18 cellular contexts compared by ENCODE assay signal in the genomic region with DNA sequence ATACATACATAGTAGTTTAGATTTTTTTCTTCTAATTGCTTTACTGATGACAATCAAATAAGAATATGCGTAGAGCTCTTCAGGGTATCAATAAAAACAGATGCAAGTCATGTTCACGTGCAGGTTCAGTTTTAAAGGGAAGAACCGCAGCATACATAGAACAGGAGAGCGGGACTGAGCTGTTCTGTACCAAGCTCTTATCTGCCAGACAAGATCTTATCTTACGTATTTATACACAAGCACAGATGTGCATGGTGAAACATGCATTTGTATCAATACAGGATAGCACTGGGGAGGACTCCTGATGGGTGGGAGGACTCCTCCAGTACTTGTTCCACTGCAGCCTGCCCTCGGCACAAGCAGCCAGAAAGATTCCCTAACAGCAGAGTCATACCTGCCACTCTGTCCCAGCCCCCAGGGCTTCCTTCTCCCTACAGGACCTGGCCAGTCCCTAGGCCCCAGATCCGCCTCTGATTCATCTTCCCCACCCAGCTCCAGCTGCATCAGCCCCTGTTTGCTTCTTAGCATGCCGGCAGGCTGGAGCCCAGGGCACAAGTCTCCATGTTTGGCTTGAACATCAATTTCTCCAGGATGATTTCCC. TPM values are rescaled to one million over a fixed set of nuclear protein-coding genes. Genes with fewer than 3 reads are reported as not detected.
A peak's percentile ranks its signal among the peaks of the same experiment; 100 is the strongest.
DNase-seq lines count a peak whose midpoint lies in the region; ATAC-seq, FAIRE-seq and TF ChIP-seq lines count a peak whose summit lies in the region.
"Had no signal": no experiment of that assay in that cellular context is flagged by ENCODE, and none has a peak within 500 bp of the region (broad histone marks: within the 10 kb centered on the region; RNA-seq: fewer than 3 reads in every experiment).

No MANE protein-coding gene starts in this region.

- H2BK12ac ChIP-seq in H9 (ENCODE audit: insufficient read length, low read depth, low read length), result no peak overlapping the region

- no peaks in the 10 kb centered on the region for H3K27me3 Mint-ChIP-seq in activated CD4-positive, alpha-beta T cell treated with anti-CD3 and anti-CD28 coated beads, Interleukin-2, amount 10 ng/mL, durations not matched to agents 24 days and 14 days
- no peaks in the 10 kb centered on the region for H3K27me3 Mint-ChIP-seq in H9 (ENCODE audit: low read depth)
- no peaks in the 10 kb centered on the region for H3K27me3 Mint-ChIP-seq in activated T-helper 1 cell treated with anti-CD3 and anti-CD28 coated beads, Interleukin-12 subunit alpha, Interleukin-12 subunit beta, Interleukin-2, Interleukin-4 antibody, amounts not matched to agents 30 ng/mL and 10 ng/mL and 1 ng/mL, durations not matched to agents 14 hours and 24 hours and 36 hours (ENCODE audit: insufficient read depth)

- no peak overlapping the region for H4K8ac ChIP-seq in H9 (replicated peaks; ENCODE audit: insufficient read length, low read depth, low read length)

- no peak for ATAC-seq in HG03432 (IDR thresholded peaks at IDR 0.05; ENCODE audit: unreplicated experiment)
- ATAC-seq: Right ventricle myocardium inferior had no signal

- peak; percentile 98 for FAIRE-seq in keratinocyte (lab: Jason Lieb, UNC)
- FAIRE-seq: urothelium cell line had no signal

- TF ChIP-seq CTCF in H9 (conservative IDR thresholded peaks at IDR 0.05) (no peak), keratinocyte (optimal IDR thresholded peaks at IDR 0.05 in 1 of 3, IDR thresholded peaks at IDR 0.05 in 1 of 3, conservative IDR thresholded peaks at IDR 0.05 in 1 of 3; ENCODE audit: extremely low read depth in 1 of 3, insufficient read depth in 2 of 3, low read length in 3 of 3) (no peak), brain microvascular endothelial cell (IDR thresholded peaks at IDR 0.05; ENCODE audit: low read depth, low read length, missing control alignments) (no peak)

- no peak overlapping the region for H2AK5ac ChIP-seq in H9 (ENCODE audit: insufficient read length, low read length)

- no peaks in the 10 kb centered on the region for H3K9me3 Mint-ChIP-seq in activated CD4-positive, alpha-beta T cell treated with anti-CD3 and anti-CD28 coated beads, Interleukin-2, amount 10 ng/mL, durations not matched to agents 24 days and 14 days
- no peaks in the 10 kb centered on the region for H3K9me3 Mint-ChIP-seq in H9
- H3K9me3 Mint-ChIP-seq in activated T-helper 1 cell treated with anti-CD3 and anti-CD28 coated beads, Interleukin-12 subunit alpha, Interleukin-12 subunit beta, Interleukin-2, Interleukin-4 antibody, amounts not matched to agents 30 ng/mL and 10 ng/mL and 1 ng/mL, durations not matched to agents 14 hours and 24 hours and 36 hours, result no peaks in the 10 kb centered on the region
- H3K9me3 Mint-ChIP-seq: neural crest cell had no signal

- no peaks in the 10 kb centered on the region for H3K79me1 ChIP-seq in H9 (ENCODE audit: insufficient read depth, low read depth, low read length, poor library complexity, severe bottlenecking)

- no peak overlapping the region for H3K14ac ChIP-seq in H9 (ENCODE audit: insufficient read depth, low read length)

- H3K4me3 ChIP-seq in keratinocyte (ENCODE audit: control insufficient read depth in 2 of 3, extremely low read depth in 1 of 3, insufficient read depth in 2 of 3, low read depth in 1 of 3, low read length in 3 of 3) (no peak overlapping the region), brain microvascular endothelial cell (ENCODE audit: low read depth, low read length) (no peak overlapping the region)
- H3K4me3 ChIP-seq: lung had no signal

- H3K4ac ChIP-seq in H9 (ENCODE audit: low read depth, low read length), result no peak overlapping the region

- H3K27ac ChIP-seq in H9 (ENCODE audit: insufficient read length, low read depth, low read length) (no peak overlapping the region), keratinocyte (ENCODE audit: control insufficient read depth, insufficient read depth, low read length) (peak overlapping the region; percentile 42), brain microvascular endothelial cell (no peak overlapping the region)

- in situ Hi-C loops in brain microvascular endothelial cell (cut with HindIII; ENCODE audit: low pct_ligation_motif_present, low sequenced_read_pairs), result no loop called here

- H3K9me3 ChIP-seq in H9 (ENCODE audit: control insufficient read depth, low read depth, low read length), result no peaks in the 10 kb centered on the region
- no peaks in the 10 kb centered on the region for H3K9me3 ChIP-seq in keratinocyte (ENCODE audit: control insufficient read depth, low read depth, low read length)

- no peak overlapping the region for H3K23ac ChIP-seq in H9 (ENCODE audit: insufficient read length, low read depth, low read length)

- no peaks in the 10 kb centered on the region for H3K27me3 ChIP-seq in H9 (ENCODE audit: insufficient read depth, low read length)
- no peaks in the 10 kb centered on the region for H3K27me3 ChIP-seq in keratinocyte (ENCODE audit: control insufficient read depth, extremely low read depth, insufficient read depth, low read length)
- H3K27me3 ChIP-seq in brain microvascular endothelial cell (replicated peaks), result no peaks in the 10 kb centered on the region

- dilution Hi-C loops in keratinocyte (cut with MboI; ENCODE audit: extremely low pct_ligation_motif_present, low sequenced_read_pairs), result no loop called here

- H4K20me1 ChIP-seq in H9 (ENCODE audit: control insufficient read depth, insufficient read depth, insufficient read length) (no peaks in the 10 kb centered on the region), keratinocyte (ENCODE audit: control insufficient read depth, extremely low read depth, insufficient read depth, low read length) (no peaks in the 10 kb centered on the region)

- H3K9me1 ChIP-seq in keratinocyte (ENCODE audit: control insufficient read depth, extremely low read depth, insufficient read depth, low read length), result no peaks in the 10 kb centered on the region

- H3K18ac ChIP-seq in H9 (ENCODE audit: insufficient read length, low read depth, low read length), result no peak overlapping the region

- H4K5ac ChIP-seq in H9 (ENCODE audit: insufficient read length, low read depth, low read length), result no peak overlapping the region

- no peak overlapping the region for H3K56ac ChIP-seq in H9 (ENCODE audit: insufficient read length, low read depth, low read length)

- peaks cover 67% of the 10 kb centered on the region for H3K36me3 Mint-ChIP-seq in activated CD4-positive, alpha-beta T cell treated with anti-CD3 and anti-CD28 coated beads, Interleukin-2, amount 10 ng/mL, durations not matched to agents 24 days and 14 days (ENCODE audit: low read depth)
- no peaks in the 10 kb centered on the region; a peak in 4 of 7 replicates for H3K36me3 Mint-ChIP-seq in H9 (ENCODE audit: insufficient read depth in 1 of 3, low read depth in 3 of 3)
- H3K36me3 Mint-ChIP-seq in activated T-helper 1 cell treated with anti-CD3 and anti-CD28 coated beads, Interleukin-12 subunit alpha, Interleukin-12 subunit beta, Interleukin-2, Interleukin-4 antibody, amounts not matched to agents 30 ng/mL and 10 ng/mL and 1 ng/mL, durations not matched to agents 14 hours and 24 hours and 36 hours (ENCODE audit: low read depth), result peaks cover 56% of the 10 kb centered on the region

- no peak overlapping the region for H2BK120ac ChIP-seq in H9 (ENCODE audit: low read depth, low read length, poor library complexity, severe bottlenecking)

- H2AFZ ChIP-seq in H9 (ENCODE audit: low read length), result no peak overlapping the region
- H2AFZ ChIP-seq in keratinocyte (ENCODE audit: control insufficient read depth, low read length), result peak overlapping the region; percentile 72

- peak; percentile 77 for DNase-seq in activated CD4-positive, alpha-beta T cell treated with anti-CD3 and anti-CD28 coated beads, Interleukin-2, amount 10 ng/mL, durations not matched to agents 24 days and 14 days
- no peak for DNase-seq in activated CD4-positive, alpha-beta T cell treated with anti-CD3 and anti-CD28 coated beads, Interleukin-2, amount 50 U/mL, for 48 hours
- DNase-seq in H9, result peak; percentile 47
- no peak for DNase-seq in activated T-helper 1 cell treated with anti-CD3 and anti-CD28 coated beads, Interleukin-12 subunit alpha, Interleukin-12 subunit beta, Interleukin-2, Interleukin-4 antibody, amounts not matched to agents 30 ng/mL and 10 ng/mL and 1 ng/mL, durations not matched to agents 14 hours and 24 hours and 36 hours (ENCODE audit: low spot score)
- peak; percentile 88 for DNase-seq in keratinocyte (ENCODE audit: low read depth, low spot score)
- no peak for DNase-seq in NCI-H2081 (lab: John Stamatoyannopoulos, UW)
- no peak for DNase-seq in brain microvascular endothelial cell
- DNase-seq: foreskin melanocyte; NCI-H1092; NCI-H2171 treated with DMSO at 0.1 percent for 48 hours; stimulated activated CD4-positive, alpha-beta T cell treated with anti-CD3 and anti-CD28 coated beads, Interleukin-1b, Interleukin-23, amount 100 ng/mL, for 48 hours; T-helper 9 cell had no signal

- no peaks in the 10 kb centered on the region for H3K79me2 ChIP-seq in H9 (ENCODE audit: insufficient read depth, low read length)
- H3K79me2 ChIP-seq in keratinocyte (ENCODE audit: control insufficient read depth, insufficient read depth, low read length), result no peaks in the 10 kb centered on the region

- H3K4me2 ChIP-seq in H9 (ENCODE audit: insufficient read depth, insufficient read length, low read length), result no peak overlapping the region
- peak overlapping the region; percentile 22 for H3K4me2 ChIP-seq in keratinocyte (ENCODE audit: control insufficient read depth, extremely low read depth, insufficient read depth, low read depth, low read length)

- no peaks in the 10 kb centered on the region for H3K4me1 ChIP-seq in H9 (ENCODE audit: insufficient read depth, low read length)
- H3K4me1 ChIP-seq in keratinocyte (ENCODE audit: control insufficient read depth, extremely low read depth, insufficient read depth, low read length), result peaks cover 23% of the 10 kb centered on the region

- no peak overlapping the region for H2BK15ac ChIP-seq in H9 (ENCODE audit: low read depth, low read length)

- no peaks in the 10 kb centered on the region for H3K36me3 ChIP-seq in keratinocyte (ENCODE audit: control insufficient read depth in 2 of 2, extremely low read depth in 1 of 2, insufficient read depth in 2 of 2, low read length in 2 of 2)
- no peaks in the 10 kb centered on the region for H3K36me3 ChIP-seq in brain microvascular endothelial cell (replicated peaks)

- intact Hi-C loops in activated CD4-positive, alpha-beta T cell treated with anti-CD3 and anti-CD28 coated beads, Interleukin-2, amount 10 ng/mL, durations not matched to agents 24 days and 14 days (cut with micrococcal nuclease), result loop anchor here (10.0 kb wide), 1 partner anchor 538 kb away; no protein-coding TSS in a partner anchor
- intact Hi-C loops in activated T-helper 1 cell treated with anti-CD3 and anti-CD28 coated beads, Interleukin-12 subunit alpha, Interleukin-12 subunit beta, Interleukin-2, Interleukin-4 antibody, amounts not matched to agents 30 ng/mL and 10 ng/mL and 1 ng/mL, durations not matched to agents 14 hours and 24 hours and 36 hours (cut with micrococcal nuclease), result loop anchor here (2.0 to 5.0 kb wide), 4 partner anchors 14 to 391 kb away; partner anchors contain the start of gene PFKFB3

- H3K4me1 Mint-ChIP-seq in activated CD4-positive, alpha-beta T cell treated with anti-CD3 and anti-CD28 coated beads, Interleukin-2, amount 10 ng/mL, durations not matched to agents 24 days and 14 days, result peaks cover 82% of the 10 kb centered on the region
- peaks cover 4 to 17% of the 10 kb centered on the region in 2 experiments for H3K4me1 Mint-ChIP-seq in H9
- peaks cover 95% of the 10 kb centered on the region for H3K4me1 Mint-ChIP-seq in activated T-helper 1 cell treated with anti-CD3 and anti-CD28 coated beads, Interleukin-12 subunit alpha, Interleukin-12 subunit beta, Interleukin-2, Interleukin-4 antibody, amounts not matched to agents 30 ng/mL and 10 ng/mL and 1 ng/mL, durations not matched to agents 14 hours and 24 hours and 36 hours (ENCODE audit: low read depth)
- H3K4me1 Mint-ChIP-seq: neural crest cell had no signal

- H3K9ac ChIP-seq in H9 (ENCODE audit: extremely low read depth, insufficient read length, low read length), result no peak overlapping the region
- H3K9ac ChIP-seq in keratinocyte (ENCODE audit: control insufficient read depth, extremely low read depth, insufficient read depth, low read length), result no peak overlapping the region

- no CpG with 5 or more reads among the region's 8 CpGs for WGBS in H9 (ENCODE audit: extremely low coverage, insufficient read length, low lambda C conversion rate)

- H4K91ac ChIP-seq in H9 (ENCODE audit: insufficient read length, low read depth, low read length), result no peak overlapping the region

- H3K4me3 Mint-ChIP-seq in activated CD4-positive, alpha-beta T cell treated with anti-CD3 and anti-CD28 coated beads, Interleukin-2, amount 10 ng/mL, durations not matched to agents 24 days and 14 days, result peak overlapping the region; percentile 51
- H3K4me3 Mint-ChIP-seq in H9, result no peak overlapping the region
- peak overlapping the region; percentile 34 for H3K4me3 Mint-ChIP-seq in activated T-helper 1 cell treated with anti-CD3 and anti-CD28 coated beads, Interleukin-12 subunit alpha, Interleukin-12 subunit beta, Interleukin-2, Interleukin-4 antibody, amounts not matched to agents 30 ng/mL and 10 ng/mL and 1 ng/mL, durations not matched to agents 14 hours and 24 hours and 36 hours
- H3K4me3 Mint-ChIP-seq: neural crest cell had no signal

- H2BK20ac ChIP-seq in H9 (ENCODE audit: low read depth, low read length, poor library complexity, severe bottlenecking), result no peak overlapping the region

- no peak overlapping the region for H3T11ph ChIP-seq in H9 (ENCODE audit: low read length)

- H2BK5ac ChIP-seq in H9 (ENCODE audit: insufficient read length, low read length), result no peak overlapping the region

- H3K23me2 ChIP-seq in H9 (ENCODE audit: insufficient read length, low read depth, low read length, poor library complexity, severe bottlenecking), result no peaks in the 10 kb centered on the region

- H3K27ac Mint-ChIP-seq in activated CD4-positive, alpha-beta T cell treated with anti-CD3 and anti-CD28 coated beads, Interleukin-2, amount 10 ng/mL, durations not matched to agents 24 days and 14 days, result peak overlapping the region; percentile 93
- H3K27ac Mint-ChIP-seq in H9, result peak overlapping the region in 1 of 3 experiments; percentile 63; a peak in 1 of 7 replicates
- peak overlapping the region; percentile 93 for H3K27ac Mint-ChIP-seq in activated T-helper 1 cell treated with anti-CD3 and anti-CD28 coated beads, Interleukin-12 subunit alpha, Interleukin-12 subunit beta, Interleukin-2, Interleukin-4 antibody, amounts not matched to agents 30 ng/mL and 10 ng/mL and 1 ng/mL, durations not matched to agents 14 hours and 24 hours and 36 hours

RNA-seq across cellular contexts. Expression of gene PRKCQ, which starts 13.2 kb away (rescaled TPM):
- 36.0 TPM in 2 replicates for total RNA-seq in activated CD4-positive, alpha-beta T cell treated with anti-CD3 and anti-CD28 coated beads, Interleukin-2, amount 10 ng/mL, durations not matched to agents 24 days and 14 days
- 11.8 and 12.1 TPM in 2 replicates for total RNA-seq in H9 (2021)
- total RNA-seq in activated T-helper 1 cell treated with anti-CD3 and anti-CD28 coated beads, Interleukin-12 subunit alpha, Interleukin-12 subunit beta, Interleukin-2, Interleukin-4 antibody, amounts not matched to agents 30 ng/mL and 10 ng/mL and 1 ng/mL, durations not matched to agents 14 hours and 24 hours and 36 hours, result 45.9 and 50.4 TPM in 2 replicates
- 4.9 to 7.5 TPM (median 7.2 TPM) in 3 replicates for polyA plus RNA-seq in keratinocyte
- polyA plus RNA-seq in keratinocyte (2011; ENCODE audit: low read depth), result 0.66 TPM
- 5.3 and 6.6 TPM in 2 replicates for polyA plus RNA-seq in keratinocyte (2011; cell fraction: cytosol; rRNA removed)
- polyA plus RNA-seq in keratinocyte (2011; cell fraction: nucleus; rRNA removed), result 7.2 and 7.3 TPM in 2 replicates
- 0.83 and 5.4 TPM in 2 replicates for polyA plus RNA-seq in keratinocyte (2012; ENCODE audit: low replicate concordance)
- 4.6 to 11.2 TPM (median 7.9 TPM) in 3 replicates for polyA minus RNA-seq in keratinocyte
- 5.6 TPM for polyA minus RNA-seq in keratinocyte (2011; cell fraction: cytosol; rRNA and poly(A)+ RNA removed)
- 4.9 and 8.7 TPM in 2 replicates for polyA minus RNA-seq in keratinocyte (2011; cell fraction: nucleus; rRNA and poly(A)+ RNA removed)
- total RNA-seq: A673 had no signal

Comparison
In these comparisons a context has a peak if more than half of its experiments do, and no peak if none do; other contexts are left out.
1. DNase-seq: peak in activated CD4-positive, alpha-beta T cell treated with anti-CD3 and anti-CD28 coated beads, Interleukin-2, amount 10 ng/mL, durations not matched to agents 24 days and 14 days (single experiment), H9 (single experiment) and keratinocyte (single experiment); none in activated CD4-positive, alpha-beta T cell treated with anti-CD3 and anti-CD28 coated beads, Interleukin-2, amount 50 U/mL, for 48 hours (0 of 2), activated T-helper 1 cell treated with anti-CD3 and anti-CD28 coated beads, Interleukin-12 subunit alpha, Interleukin-12 subunit beta, Interleukin-2, Interleukin-4 antibody, amounts not matched to agents 30 ng/mL and 10 ng/mL and 1 ng/mL, durations not matched to agents 14 hours and 24 hours and 36 hours (single experiment), NCI-H2081 (0 of 2) and brain microvascular endothelial cell (single experiment).
2. H3K4me3 Mint-ChIP-seq: peak in activated CD4-positive, alpha-beta T cell treated with anti-CD3 and anti-CD28 coated beads, Interleukin-2, amount 10 ng/mL, durations not matched to agents 24 days and 14 days (single experiment) and activated T-helper 1 cell treated with anti-CD3 and anti-CD28 coated beads, Interleukin-12 subunit alpha, Interleukin-12 subunit beta, Interleukin-2, Interleukin-4 antibody, amounts not matched to agents 30 ng/mL and 10 ng/mL and 1 ng/mL, durations not matched to agents 14 hours and 24 hours and 36 hours (single experiment); none in H9 (0 of 2).